In the genomic region with DNA sequence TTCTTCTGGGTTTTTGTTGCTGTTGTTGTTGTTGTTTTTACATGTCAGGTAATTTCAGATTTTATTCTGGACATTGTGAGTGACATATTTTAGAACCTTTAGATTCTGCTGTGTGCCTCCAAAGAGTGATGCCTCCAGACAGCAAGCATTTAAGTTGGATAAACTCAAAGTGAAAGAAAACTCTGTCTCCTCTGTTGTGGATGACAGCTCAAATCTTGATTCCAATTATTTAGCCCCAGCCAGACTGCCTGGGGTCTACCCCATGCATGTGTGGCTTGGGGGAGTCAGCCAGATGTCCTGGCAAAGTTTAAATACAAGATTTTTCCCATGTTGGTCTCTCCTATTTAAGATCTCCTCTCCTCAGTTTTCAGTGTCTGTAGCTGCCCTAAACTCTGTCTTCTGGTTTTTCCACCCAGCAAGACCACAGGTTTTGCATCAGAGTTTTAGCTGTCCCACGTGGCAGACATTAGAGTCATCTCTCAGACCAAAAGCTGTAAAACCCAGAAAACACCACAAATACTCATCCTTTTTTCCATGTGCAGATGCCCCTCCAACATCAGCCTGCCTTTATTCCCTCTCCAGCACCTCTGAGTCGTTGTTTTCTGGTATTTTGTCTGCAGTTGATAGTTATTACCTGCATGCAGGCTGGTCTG, we compare ENCODE assay signal across 17 cellular contexts. TPM values are rescaled to one million over a fixed set of nuclear protein-coding genes. Genes with fewer than 3 reads are reported as not detected.
DNase-seq lines count a peak whose midpoint lies in the region; ATAC-seq and TF ChIP-seq lines count a peak whose summit lies in the region.
"Had no signal": no experiment of that assay in that cellular context is flagged by ENCODE, and none has a peak within 500 bp of the region (broad histone marks: within the 10 kb centered on the region; RNA-seq: fewer than 3 reads in every experiment).

No MANE protein-coding gene starts in this region.

- H3K9me3 ChIP-seq in HEK293 (ENCODE audit: control insufficient read depth, insufficient read depth, low read depth, low read length), result no peaks in the 10 kb centered on the region
- peaks cover 4 to 7% of the 10 kb centered on the region in 2 donors for H3K9me3 ChIP-seq in neuronal stem cell (replicated peaks in 1 of 2; ENCODE audit: control insufficient read depth in 2 of 2, insufficient read depth in 1 of 2, low read depth in 1 of 2, low read length in 2 of 2)
- peaks cover 0 to 5% (median 0%) of the 10 kb centered on the region in 3 experiments for H3K9me3 ChIP-seq in naive thymus-derived CD4-positive, alpha-beta T cell (ENCODE audit: control insufficient read depth in 2 of 3, low read length in 3 of 3)
- peaks cover 0 to 23% (median 19%) of the 10 kb centered on the region in 8 donors for H3K9me3 ChIP-seq in spleen
- H3K9me3 ChIP-seq: SJCRH30 had no signal

- DNase-seq in GM12865 (ENCODE audit: low read depth) (peak; percentile 5), neuronal stem cell (ENCODE audit: low spot score) (no peak), spleen (no peak)
- DNase-seq in stimulated activated effector memory CD8-positive, alpha-beta T cell treated with anti-CD3 and anti-CD28 coated beads, Interleukin-12 subunit alpha, Interleukin-12 subunit beta, amount 100 ng/mL, for 72 hours (ENCODE audit: low spot score in 2 of 2), result no peak
- DNase-seq in naive thymus-derived CD4-positive, alpha-beta T cell, result no peak
- DNase-seq: ACHN, DMS79, GOT3, NCI-H1417 treated with DMSO at 0.1 percent for 48 hours, NCI-H2029, NCI-H345, NCI-H524 treated with DMSO at 0.1 percent for 48 hours, SJCRH30 had no signal

- no peak overlapping the region for H4K8ac ChIP-seq in neuronal stem cell (ENCODE audit: low read depth, low read length)

- no peak overlapping the region for H2BK5ac ChIP-seq in neuronal stem cell (ENCODE audit: low read length)

- H2BK15ac ChIP-seq in neuronal stem cell (ENCODE audit: low read length), result no peak overlapping the region

- no CpG with 5 or more reads among the region's 2 CpGs for WGBS in neuronal stem cell (ENCODE audit: extremely low coverage in 2 of 2, insufficient read length in 2 of 2, insufficient replicate concordance in 1 of 2), 2 donors
- 26 to 57% (median 47%) methylated on average over 2 of the region's 2 CpGs for WGBS in spleen, 5 donors

- no peak overlapping the region for H3K14ac ChIP-seq in neuronal stem cell (ENCODE audit: low read length)

- no peak overlapping the region for H3K27ac Mint-ChIP-seq in stimulated activated effector memory CD8-positive, alpha-beta T cell treated with anti-CD3 and anti-CD28 coated beads, Interleukin-12 subunit alpha, Interleukin-12 subunit beta, amount 100 ng/mL, for 72 hours
- H3K27ac Mint-ChIP-seq in naive thymus-derived CD4-positive, alpha-beta T cell, result no peak overlapping the region

- H4K91ac ChIP-seq in neuronal stem cell (ENCODE audit: low read depth, low read length, poor library complexity), result no peak overlapping the region

- no peaks in the 10 kb centered on the region for H3K79me1 ChIP-seq in neuronal stem cell (ENCODE audit: low read depth, low read length)

- H2BK120ac ChIP-seq in neuronal stem cell (ENCODE audit: low read depth, low read length), result no peak overlapping the region

- H2BK12ac ChIP-seq in neuronal stem cell (ENCODE audit: low read length), result no peak overlapping the region

- CTCF ChIA-PET in HEK293 (lab: Yijun Ruan, JAX), result interaction anchor here (1.8 kb wide), 1 partner anchor 75 kb away, joined by 8 read pairs; no protein-coding TSS in a partner anchor
- CTCF ChIA-PET in naive thymus-derived CD4-positive, alpha-beta T cell (lab: Charles Lee), result no interaction called here

- intact Hi-C loops in naive thymus-derived CD4-positive, alpha-beta T cell (cut with micrococcal nuclease), result no loop called here
- intact Hi-C loops in spleen (cut with DNase I; ENCODE audit: low total_unique reads), result no loop called here

- peaks cover 5% of the 10 kb centered on the region for H3K9me3 Mint-ChIP-seq in stimulated activated effector memory CD8-positive, alpha-beta T cell treated with anti-CD3 and anti-CD28 coated beads, Interleukin-12 subunit alpha, Interleukin-12 subunit beta, amount 100 ng/mL, for 72 hours
- peaks cover 0 to 28% (median 11%) of the 10 kb centered on the region in 11 donors for H3K9me3 Mint-ChIP-seq in naive thymus-derived CD4-positive, alpha-beta T cell

- no peak overlapping the region for H3K4me3 Mint-ChIP-seq in stimulated activated effector memory CD8-positive, alpha-beta T cell treated with anti-CD3 and anti-CD28 coated beads, Interleukin-12 subunit alpha, Interleukin-12 subunit beta, amount 100 ng/mL, for 72 hours
- H3K4me3 Mint-ChIP-seq in naive thymus-derived CD4-positive, alpha-beta T cell, result no peak overlapping the region

- ATAC-seq in stimulated activated effector memory CD8-positive, alpha-beta T cell treated with anti-CD3 and anti-CD28 coated beads, Interleukin-12 subunit alpha, Interleukin-12 subunit beta, amount 100 ng/mL, for 72 hours, result peak; percentile 67
- no peak for ATAC-seq in naive thymus-derived CD4-positive, alpha-beta T cell
- ATAC-seq: HCT116 had no signal

- H3K27ac ChIP-seq in HEK293 (ENCODE audit: extremely low read depth, low read depth, low read length), result no peak overlapping the region
- no peak overlapping the region for H3K27ac ChIP-seq in neuronal stem cell (replicated peaks; ENCODE audit: low read length)
- no peak overlapping the region for H3K27ac ChIP-seq in naive thymus-derived CD4-positive, alpha-beta T cell (ENCODE audit: low read depth, low read length)
- H3K27ac ChIP-seq in spleen, result no peak overlapping the region
- H3K27ac ChIP-seq: C4-2B, SJCRH30 had no signal

- H3K36me3 ChIP-seq in HEK293 (ENCODE audit: control insufficient read depth in 2 of 2, insufficient read depth in 1 of 2, low read length in 2 of 2) (no peaks in the 10 kb centered on the region), neuronal stem cell (replicated peaks in 1 of 2; ENCODE audit: control insufficient read depth in 2 of 2, insufficient read depth in 2 of 2, low read length in 2 of 2) (no peaks in the 10 kb centered on the region), spleen (no peaks in the 10 kb centered on the region)
- H3K36me3 ChIP-seq in naive thymus-derived CD4-positive, alpha-beta T cell (ENCODE audit: control insufficient read depth in 2 of 3, insufficient read depth in 3 of 3, low read length in 3 of 3), result no peaks in the 10 kb centered on the region
- H3K36me3 ChIP-seq: SJCRH30 had no signal

- no peak overlapping the region for H3K4ac ChIP-seq in neuronal stem cell (ENCODE audit: low read length)

- no peak overlapping the region for H2AFZ ChIP-seq in neuronal stem cell (ENCODE audit: low read length)

- TF ChIP-seq CTCF in GM12865 (IDR thresholded peaks at IDR 0.05; ENCODE audit: insufficient read depth, low read depth, low read length, missing control alignments) (no peak), HEK293 (tag by site-specific recombination; IDR thresholded peaks at IDR 0.05) (no peak), spleen (IDR thresholded peaks at IDR 0.05 in 8 of 11, conservative IDR thresholded peaks at IDR 0.05 in 3 of 11) (no peak)

- no peaks in the 10 kb centered on the region for H3K27me3 ChIP-seq in neuronal stem cell (ENCODE audit: control insufficient read depth in 3 of 3, insufficient read depth in 3 of 3, low read depth in 1 of 3, low read length in 3 of 3)
- H3K27me3 ChIP-seq in naive thymus-derived CD4-positive, alpha-beta T cell (ENCODE audit: control insufficient read depth in 2 of 2, insufficient read depth in 2 of 2, low read length in 2 of 2), result no peaks in the 10 kb centered on the region
- H3K27me3 ChIP-seq in spleen (replicated peaks in 1 of 7), result peaks cover 0 to 25% (median 0%) of the 10 kb centered on the region in 7 donors
- H3K27me3 ChIP-seq: SJCRH30 had no signal

- peaks cover 9 to 29% (median 19%) of the 10 kb centered on the region in 5 donors for H3K27me3 Mint-ChIP-seq in naive thymus-derived CD4-positive, alpha-beta T cell

- H3K4me1 ChIP-seq in HEK293 (ENCODE audit: control insufficient read depth, insufficient read depth, low read length) (no peaks in the 10 kb centered on the region), neuronal stem cell (ENCODE audit: control insufficient read depth in 2 of 2, insufficient read depth in 1 of 2, low read depth in 1 of 2, low read length in 2 of 2) (peaks cover 0 to under 1% of the 10 kb centered on the region in 2 donors), spleen (no peaks in the 10 kb centered on the region)
- H3K4me1 ChIP-seq in naive thymus-derived CD4-positive, alpha-beta T cell (ENCODE audit: control insufficient read depth in 2 of 2, insufficient read depth in 2 of 2, low read length in 2 of 2), result no peaks in the 10 kb centered on the region
- H3K4me1 ChIP-seq: SJCRH30 had no signal

- H3K23ac ChIP-seq in neuronal stem cell (ENCODE audit: low read depth, low read length, poor library complexity), result no peak overlapping the region

- no peak overlapping the region for H3K9ac ChIP-seq in neuronal stem cell (ENCODE audit: low read depth, low read length, poor library complexity)

- TF ChIP-seq POLR2A in Raji (IDR thresholded peaks at IDR 0.05; ENCODE audit: insufficient read depth, low read depth, low read length) (0 out of 2 replicates have a peak, but pooled peaks have one; percentile 26), spleen (IDR thresholded peaks at IDR 0.05) (no peak)

- POLR2A ChIA-PET in HEK293 (lab: Yijun Ruan, JAX), result no interaction called here
- POLR2A ChIA-PET in naive thymus-derived CD4-positive, alpha-beta T cell (lab: Charles Lee), result no interaction called here

- H3K4me1 Mint-ChIP-seq in stimulated activated effector memory CD8-positive, alpha-beta T cell treated with anti-CD3 and anti-CD28 coated beads, Interleukin-12 subunit alpha, Interleukin-12 subunit beta, amount 100 ng/mL, for 72 hours, result peaks cover 8% of the 10 kb centered on the region
- no peaks in the 10 kb centered on the region for H3K4me1 Mint-ChIP-seq in naive thymus-derived CD4-positive, alpha-beta T cell

- H3K4me3 ChIP-seq in GM12865 (ENCODE audit: low read depth, low read length) (no peak overlapping the region), HEK293 (ENCODE audit: low read depth, low read length) (no peak overlapping the region), neuronal stem cell (ENCODE audit: low read length in 2 of 2) (no peak overlapping the region), spleen (no peak overlapping the region)
- H3K4me3 ChIP-seq in naive thymus-derived CD4-positive, alpha-beta T cell (ENCODE audit: low read length), result no peak overlapping the region
- H3K4me3 ChIP-seq: SJCRH30 had no signal

- no peak overlapping the region for H2AK5ac ChIP-seq in neuronal stem cell (ENCODE audit: low read depth, low read length)

- H3K18ac ChIP-seq in neuronal stem cell (ENCODE audit: low read length), result no peak overlapping the region

- H3K36me3 Mint-ChIP-seq in stimulated activated effector memory CD8-positive, alpha-beta T cell treated with anti-CD3 and anti-CD28 coated beads, Interleukin-12 subunit alpha, Interleukin-12 subunit beta, amount 100 ng/mL, for 72 hours, result no peaks in the 10 kb centered on the region
- peaks cover 0 to 15% (median 0%) of the 10 kb centered on the region in 5 donors for H3K36me3 Mint-ChIP-seq in naive thymus-derived CD4-positive, alpha-beta T cell

- no peak overlapping the region for H3K4me2 ChIP-seq in neuronal stem cell (ENCODE audit: insufficient read depth, low read length, poor library complexity, severe bottlenecking)

RNA-seq across cellular contexts. Expression of a gene that starts 19.4 kb away (rescaled TPM):
- polyA plus RNA-seq in neuronal stem cell (2013, experiment 1 of 2), result 0.26 TPM
- 0.29 TPM for polyA plus RNA-seq in neuronal stem cell (2013, experiment 2 of 2)
- total RNA-seq in naive thymus-derived CD4-positive, alpha-beta T cell, result 1 to 10 TPM in 4 of 5 experiments, under 1 TPM in 1; 0.68 to 1.6 (median 1.1) TPM
- under 1 TPM in 1 of 2 donors, not detected in 1; 0.07 TPM for polyA plus RNA-seq in naive thymus-derived CD4-positive, alpha-beta T cell
- 1 to 10 TPM; 2.4 to 8.0 (median 4.0) TPM for total RNA-seq in spleen
- polyA plus RNA-seq in spleen, result under 1 TPM; 0.27 to 0.96 (median 0.35) TPM
- total RNA-seq: SJCRH30 had no signal
